8 cellular contexts compared by ENCODE assay signal in the genomic region with DNA sequence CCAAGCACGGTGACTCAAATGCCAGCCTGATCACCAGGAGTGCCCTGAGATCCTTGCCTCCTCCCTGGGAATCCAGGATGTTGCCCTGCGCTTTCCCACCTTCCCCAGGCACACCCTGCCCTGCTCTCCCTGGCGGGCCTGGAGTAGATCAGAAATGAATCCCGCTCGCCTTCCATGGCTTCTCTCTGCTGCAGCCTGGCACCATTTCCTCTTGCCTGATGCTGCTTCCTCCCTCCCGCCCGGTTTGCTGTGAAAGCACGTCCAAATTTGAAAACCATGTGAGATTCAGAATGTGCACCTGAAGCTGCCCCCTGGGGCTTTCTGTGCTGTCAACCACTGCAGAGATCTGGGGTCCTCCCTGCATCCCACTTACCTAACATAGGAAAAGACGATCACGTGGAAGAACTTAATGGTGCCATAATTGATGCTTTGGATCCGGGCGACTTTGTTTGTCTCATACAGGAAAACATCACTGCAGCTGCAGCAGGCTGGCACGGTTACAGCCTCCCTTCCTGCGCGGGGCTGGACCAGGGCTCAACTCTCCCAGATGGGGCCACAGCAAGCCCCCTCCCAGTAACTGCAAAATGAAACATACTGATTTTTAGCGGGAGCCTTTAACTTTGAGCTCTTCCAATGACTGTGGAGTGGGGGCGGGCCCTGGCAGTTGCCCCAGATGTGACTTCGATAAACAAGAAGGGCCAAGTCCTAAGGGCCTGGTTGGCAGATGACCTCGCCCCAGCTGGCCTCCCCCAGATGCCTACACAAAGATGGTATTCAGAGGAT. TPM values are rescaled to one million over a fixed set of nuclear protein-coding genes. Genes with fewer than 3 reads are reported as not detected.
DNase-seq lines count a peak whose midpoint lies in the region; ATAC-seq, FAIRE-seq and TF ChIP-seq lines count a peak whose summit lies in the region.

No MANE protein-coding gene starts in this region.

- H2AFZ ChIP-seq in endothelial cell of umbilical vein (ENCODE audit: low read depth, low read length) (peak overlapping the region; percentile 74), neuronal stem cell (ENCODE audit: low read length) (peak overlapping the region; percentile 65)

- no peak overlapping the region for H2AK5ac ChIP-seq in neuronal stem cell (ENCODE audit: low read depth, low read length)

- peaks cover 2% of the 10 kb centered on the region for H3K79me1 ChIP-seq in neuronal stem cell (ENCODE audit: low read depth, low read length)

- no peak for TF ChIP-seq CTCF in endothelial cell of umbilical vein (IDR thresholded peaks at IDR 0.05; ENCODE audit: extremely low read depth in 1 of 2, insufficient read depth in 1 of 2, low read depth in 1 of 2, low read length in 2 of 2)

- H3K27ac ChIP-seq in endothelial cell of umbilical vein (ENCODE audit: insufficient read depth, low read depth, low read length) (no peak overlapping the region), neuronal stem cell (replicated peaks; ENCODE audit: low read length) (no peak overlapping the region)

- DNase-seq in AG08396 (ENCODE audit: low spot score) (peak; percentile 48), LHCN-M2 (ENCODE audit: low read depth) (peak; percentile 25), endothelial cell of umbilical vein (ENCODE audit: low read depth, low spot score) (peak; percentile 30), neuronal stem cell (ENCODE audit: low spot score) (no peak), NAMALWA (ENCODE audit: low spot score) (no peak)
- DNase-seq in activated CD4-positive, alpha-beta T cell treated with anti-CD3 and anti-CD28 coated beads for 4 hours, result peak; percentile 19 to 21

- TF ChIP-seq POLR2A in endothelial cell of umbilical vein (IDR thresholded peaks at IDR 0.05; ENCODE audit: low read depth, low read length), result no peak

- WGBS in neuronal stem cell (ENCODE audit: extremely low coverage in 2 of 2, insufficient read length in 2 of 2, insufficient replicate concordance in 1 of 2), 2 donors, result no CpG with 5 or more reads among the region's 19 CpGs

- CTCF ChIA-PET in endothelial cell of umbilical vein (lab: Charles Lee), result no interaction called here

- H3K9me1 ChIP-seq in endothelial cell of umbilical vein (replicated peaks; ENCODE audit: control insufficient read depth, extremely low read depth, insufficient read depth, low read length), result no peaks in the 10 kb centered on the region

- POLR2A ChIA-PET in endothelial cell of umbilical vein (lab: Charles Lee), result no interaction called here

- H2BK5ac ChIP-seq in neuronal stem cell (ENCODE audit: low read length), result no peak overlapping the region

- H3K14ac ChIP-seq in neuronal stem cell (ENCODE audit: low read length), result no peak overlapping the region

- H3K4me3 ChIP-seq in endothelial cell of umbilical vein (replicated peaks in 1 of 3; ENCODE audit: insufficient read depth in 1 of 3, low read depth in 1 of 3, low read length in 3 of 3) (peak overlapping the region; percentile 28 to 51 (median 36)), neuronal stem cell (ENCODE audit: low read length in 2 of 2) (no peak overlapping the region)

- FAIRE-seq in endothelial cell of umbilical vein (lab: Jason Lieb, UNC), result peak; percentile 87

- H4K91ac ChIP-seq in neuronal stem cell (ENCODE audit: low read depth, low read length, poor library complexity), result no peak overlapping the region

- H3K36me3 ChIP-seq in endothelial cell of umbilical vein (ENCODE audit: control insufficient read depth in 2 of 2, extremely low read depth in 1 of 2, insufficient read depth in 2 of 2, low read length in 2 of 2), result no peaks in the 10 kb centered on the region
- H3K36me3 ChIP-seq in neuronal stem cell (replicated peaks in 1 of 2; ENCODE audit: control insufficient read depth in 2 of 2, insufficient read depth in 2 of 2, low read length in 2 of 2), result no peaks in the 10 kb centered on the region

- H3K4me1 ChIP-seq in endothelial cell of umbilical vein (ENCODE audit: control insufficient read depth, extremely low read depth, insufficient read depth, low read length) (peaks cover 4% of the 10 kb centered on the region), neuronal stem cell (ENCODE audit: control insufficient read depth in 2 of 2, insufficient read depth in 1 of 2, low read depth in 1 of 2, low read length in 2 of 2) (peaks cover 0 to 1% of the 10 kb centered on the region in 2 donors)

- no peaks in the 10 kb centered on the region for H4K20me1 ChIP-seq in endothelial cell of umbilical vein (replicated peaks; ENCODE audit: control insufficient read depth, extremely low read depth, insufficient read depth, low read length)

- no peaks in the 10 kb centered on the region for H3K79me2 ChIP-seq in endothelial cell of umbilical vein (ENCODE audit: control insufficient read depth, insufficient read depth, low read length)

- H3K27me3 ChIP-seq in endothelial cell of umbilical vein (ENCODE audit: control insufficient read depth in 2 of 2, insufficient read depth in 2 of 2, low read length in 2 of 2), result no peaks in the 10 kb centered on the region
- peaks cover 0 to 3% (median 0%) of the 10 kb centered on the region in 3 experiments for H3K27me3 ChIP-seq in neuronal stem cell (ENCODE audit: control insufficient read depth in 3 of 3, insufficient read depth in 3 of 3, low read depth in 1 of 3, low read length in 3 of 3)

- intact Hi-C loops in endothelial cell of umbilical vein (cut with micrococcal nuclease), result no loop called here

- H3K4me2 ChIP-seq in endothelial cell of umbilical vein (ENCODE audit: insufficient read depth, low read length), result peak overlapping the region; percentile 81
- no peak overlapping the region for H3K4me2 ChIP-seq in neuronal stem cell (ENCODE audit: insufficient read depth, low read length, poor library complexity, severe bottlenecking)

- no peak overlapping the region for H2BK120ac ChIP-seq in neuronal stem cell (ENCODE audit: low read depth, low read length)

- no peak overlapping the region for H3K4ac ChIP-seq in neuronal stem cell (ENCODE audit: low read length)

- H3K18ac ChIP-seq in neuronal stem cell (ENCODE audit: low read length), result no peak overlapping the region

- H2BK15ac ChIP-seq in neuronal stem cell (ENCODE audit: low read length), result no peak overlapping the region

- H3K23ac ChIP-seq in neuronal stem cell (ENCODE audit: low read depth, low read length, poor library complexity), result no peak overlapping the region

- ATAC-seq in HG03432 (IDR thresholded peaks at IDR 0.05; ENCODE audit: unreplicated experiment), result no peak
- ATAC-seq in HG03159 (IDR thresholded peaks at IDR 0.05; ENCODE audit: unreplicated experiment), result no peak

- no TSS peak for BruUV-seq in endothelial cell of umbilical vein (replicated peaks; lab: Mats Ljungman, UMichigan)

- H3K9ac ChIP-seq in endothelial cell of umbilical vein (replicated peaks; ENCODE audit: extremely low read depth, insufficient read depth, low read length), result no peak overlapping the region
- no peak overlapping the region for H3K9ac ChIP-seq in neuronal stem cell (ENCODE audit: low read depth, low read length, poor library complexity)

- dilution Hi-C loops in endothelial cell of umbilical vein (cut with MboI; ENCODE audit: extremely low pct_ligation_motif_present, low sequenced_read_pairs), result no loop called here

- no peaks in the 10 kb centered on the region for H3K9me3 ChIP-seq in endothelial cell of umbilical vein (replicated peaks; ENCODE audit: control insufficient read depth, insufficient read depth, low read length)
- H3K9me3 ChIP-seq in neuronal stem cell (replicated peaks in 1 of 2; ENCODE audit: control insufficient read depth in 2 of 2, insufficient read depth in 1 of 2, low read depth in 1 of 2, low read length in 2 of 2), result no peaks in the 10 kb centered on the region

- no peak overlapping the region for H4K8ac ChIP-seq in neuronal stem cell (ENCODE audit: low read depth, low read length)

- H2BK12ac ChIP-seq in neuronal stem cell (ENCODE audit: low read length), result no peak overlapping the region

TF ChIP-seq in endothelial cell of umbilical vein, 7 proteins besides CTCF, POLR2A, EP300 and RAD21 (continues in another document):
- TF ChIP-seq FOS (IDR thresholded peaks at IDR 0.05; ENCODE audit: borderline replicate concordance, insufficient read depth, low read length), result no peak
- no peak for TF ChIP-seq JUN (IDR thresholded peaks at IDR 0.05; ENCODE audit: borderline replicate concordance, insufficient read depth, insufficient read length, low read depth)
- no peak for TF ChIP-seq GATA2 (IDR thresholded peaks at IDR 0.05; ENCODE audit: insufficient read depth, insufficient read length, low read depth, low read length)
- no peak for TF ChIP-seq MYC (IDR thresholded peaks at IDR 0.05; ENCODE audit: low read depth, low read length)
- TF ChIP-seq EZH2 (IDR thresholded peaks at IDR 0.05; ENCODE audit: borderline replicate concordance, low read depth, low read length, severe bottlenecking), result no peak
- TF ChIP-seq POLR2AphosphoS5 (IDR thresholded peaks at IDR 0.05; ENCODE audit: insufficient read depth, low read depth, low read length), result no peak

RNA-seq across cellular contexts. Expression of a gene that starts 24.9 kb away (rescaled TPM):
- 7.7 and 9.0 TPM in 2 replicates for total RNA-seq in LHCN-M2 (2014; rRNA removed)
- polyA plus RNA-seq in LHCN-M2 (2012), result 4.5 TPM
- 11.9 and 13.4 TPM in 2 replicates for total RNA-seq in endothelial cell of umbilical vein
- polyA plus RNA-seq in endothelial cell of umbilical vein, result 12.9 and 17.1 TPM in 2 replicates
- 13.2 and 13.9 TPM in 2 replicates for polyA plus RNA-seq in endothelial cell of umbilical vein (2011; cell fraction: cytosol; rRNA removed)
- 8.2 and 9.5 TPM in 2 replicates for polyA plus RNA-seq in endothelial cell of umbilical vein (2011; cell fraction: nucleus; rRNA removed)
- 10.6 and 15.2 TPM in 2 replicates for polyA plus RNA-seq in endothelial cell of umbilical vein (2012)
- polyA minus RNA-seq in endothelial cell of umbilical vein, result 10.7 and 11.4 TPM in 2 replicates
- 10.7 TPM for polyA minus RNA-seq in endothelial cell of umbilical vein (2011; cell fraction: cytosol; rRNA and poly(A)+ RNA removed)
- 3.2 and 4.2 TPM in 2 replicates for polyA minus RNA-seq in endothelial cell of umbilical vein (2011; cell fraction: nucleus; rRNA and poly(A)+ RNA removed)
- 42.5 TPM for polyA plus RNA-seq in neuronal stem cell (2013, experiment 1 of 2)
- polyA plus RNA-seq in neuronal stem cell (2013, experiment 2 of 2), result 43.2 TPM

RNA-seq across cellular contexts. Expression of a gene that starts 50.9 kb away (rescaled TPM):
- total RNA-seq in LHCN-M2 (2014; rRNA removed) (15.5 and 16.9 TPM in 2 replicates), endothelial cell of umbilical vein (9.4 and 9.8 TPM in 2 replicates)
- polyA plus RNA-seq in LHCN-M2 (2012), result 4.1 TPM
- polyA plus RNA-seq in endothelial cell of umbilical vein, result 1.8 and 2.4 TPM in 2 replicates
- polyA plus RNA-seq in endothelial cell of umbilical vein (2011; cell fraction: cytosol; rRNA removed), result 3.7 and 3.8 TPM in 2 replicates
- polyA plus RNA-seq in endothelial cell of umbilical vein (2011; cell fraction: nucleus; rRNA removed), result 11.3 and 18.5 TPM in 2 replicates
- 7.7 and 8.5 TPM in 2 replicates for polyA plus RNA-seq in endothelial cell of umbilical vein (2012)
- 3.3 and 3.4 TPM in 2 replicates for polyA minus RNA-seq in endothelial cell of umbilical vein
- 3.1 TPM for polyA minus RNA-seq in endothelial cell of umbilical vein (2011; cell fraction: cytosol; rRNA and poly(A)+ RNA removed)
- 9.5 and 11.2 TPM in 2 replicates for polyA minus RNA-seq in endothelial cell of umbilical vein (2011; cell fraction: nucleus; rRNA and poly(A)+ RNA removed)
- 42.9 TPM for polyA plus RNA-seq in neuronal stem cell (2013, experiment 1 of 2)
- polyA plus RNA-seq in neuronal stem cell (2013, experiment 2 of 2), result 41.6 TPM

Comparison
In these comparisons a context has a peak if more than half of its experiments do, and no peak if none do; other contexts are left out.
1. DNase-seq: peak in AG08396 (single experiment), LHCN-M2 (single experiment), activated CD4-positive, alpha-beta T cell treated with anti-CD3 and anti-CD28 coated beads for 4 hours (2 of 2) and endothelial cell of umbilical vein (single experiment); none in neuronal stem cell (single experiment) and NAMALWA (single experiment).
2. H3K4me3 ChIP-seq: peak in endothelial cell of umbilical vein (3 of 3); none in neuronal stem cell (0 of 2).